In the genomic region with DNA sequence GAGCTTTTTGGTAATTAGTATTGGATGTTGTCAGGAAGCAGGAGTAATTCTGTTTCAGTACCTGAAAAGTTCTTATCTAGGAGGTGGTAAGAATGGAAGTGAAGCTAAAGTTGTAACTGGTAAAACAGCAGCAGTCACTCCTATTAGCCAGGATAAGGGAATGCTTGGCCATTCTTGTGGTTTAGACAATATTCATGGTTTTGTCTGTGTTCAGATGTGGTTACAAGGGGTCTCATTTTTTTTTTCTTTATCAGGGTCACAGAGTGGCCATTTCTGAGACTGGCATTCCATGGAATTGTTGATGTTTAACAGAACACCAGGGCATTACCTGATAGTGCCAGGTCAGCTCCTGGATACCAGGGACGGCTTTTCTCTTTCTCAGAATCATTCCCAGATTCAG, we compare ENCODE assay signal across 15 cellular contexts. TPM values are rescaled to one million over a fixed set of nuclear protein-coding genes. Genes with fewer than 3 reads are reported as not detected.
DNase-seq lines count a peak whose midpoint lies in the region; ATAC-seq and TF ChIP-seq lines count a peak whose summit lies in the region.
"Had no signal": no experiment of that assay in that cellular context is flagged by ENCODE, and none has a peak within 500 bp of the region (broad histone marks: within the 10 kb centered on the region; RNA-seq: fewer than 3 reads in every experiment).

No MANE protein-coding gene starts in this region.

- peaks cover 0 to 1% of the 10 kb centered on the region in 2 donors for H3K9me3 Mint-ChIP-seq in activated T-cell treated with anti-CD3 and anti-CD28 coated beads, Interleukin-2, amount 50 U/mL, for 72 hours
- H3K9me3 Mint-ChIP-seq in central memory CD8-positive, alpha-beta T cell = no peaks in the 10 kb centered on the region
- peaks cover 7% of the 10 kb centered on the region for H3K9me3 Mint-ChIP-seq in stimulated activated memory B cell treated with anti-CD40 and anti-IgM and Interleukin-4, amounts not matched to agents 10 μg/mL and 1 μg/mL and 100 μg/mL, for 72 hours
- H3K9me3 Mint-ChIP-seq in glutamatergic neuron (ENCODE audit: unreplicated experiment) (peaks cover 3% of the 10 kb centered on the region), progenitor cell of endocrine pancreas (ENCODE audit: low read depth) (no peaks in the 10 kb centered on the region)

- H3K4me1 Mint-ChIP-seq in activated T-cell treated with anti-CD3 and anti-CD28 coated beads, Interleukin-2, amount 50 U/mL, for 72 hours (ENCODE audit: low read depth) = peaks cover 21% of the 10 kb centered on the region
- H3K4me1 Mint-ChIP-seq in central memory CD8-positive, alpha-beta T cell = peaks cover 23% of the 10 kb centered on the region
- H3K4me1 Mint-ChIP-seq in stimulated activated memory B cell treated with anti-CD40 and anti-IgM and Interleukin-4, amounts not matched to agents 10 μg/mL and 1 μg/mL and 100 μg/mL, for 72 hours = peaks cover 44% of the 10 kb centered on the region
- no peaks in the 10 kb centered on the region for H3K4me1 Mint-ChIP-seq in glutamatergic neuron (ENCODE audit: low read depth, unreplicated experiment)
- H3K4me1 Mint-ChIP-seq in progenitor cell of endocrine pancreas (ENCODE audit: low read depth) = peaks cover 1% of the 10 kb centered on the region

- H3K27me3 Mint-ChIP-seq in activated T-cell treated with anti-CD3 and anti-CD28 coated beads, Interleukin-2, amount 50 U/mL, for 72 hours (ENCODE audit: low read depth) = no peaks in the 10 kb centered on the region
- no peaks in the 10 kb centered on the region for H3K27me3 Mint-ChIP-seq in central memory CD8-positive, alpha-beta T cell
- H3K27me3 Mint-ChIP-seq in stimulated activated memory B cell treated with anti-CD40 and anti-IgM and Interleukin-4, amounts not matched to agents 10 μg/mL and 1 μg/mL and 100 μg/mL, for 72 hours = no peaks in the 10 kb centered on the region
- H3K27me3 Mint-ChIP-seq in glutamatergic neuron (ENCODE audit: unreplicated experiment) (no peaks in the 10 kb centered on the region), progenitor cell of endocrine pancreas (no peaks in the 10 kb centered on the region)

- peaks cover 31 to 76% of the 10 kb centered on the region in 2 donors for H3K36me3 Mint-ChIP-seq in activated T-cell treated with anti-CD3 and anti-CD28 coated beads, Interleukin-2, amount 50 U/mL, for 72 hours (ENCODE audit: insufficient read depth in 2 of 2)
- H3K36me3 Mint-ChIP-seq in central memory CD8-positive, alpha-beta T cell (ENCODE audit: insufficient read depth) = peaks cover 19% of the 10 kb centered on the region
- H3K36me3 Mint-ChIP-seq in stimulated activated memory B cell treated with anti-CD40 and anti-IgM and Interleukin-4, amounts not matched to agents 10 μg/mL and 1 μg/mL and 100 μg/mL, for 72 hours = peaks cover 79% of the 10 kb centered on the region
- H3K36me3 Mint-ChIP-seq in glutamatergic neuron (ENCODE audit: unreplicated experiment) (peaks cover 3% of the 10 kb centered on the region), progenitor cell of endocrine pancreas (ENCODE audit: insufficient read depth) (peaks cover 20% of the 10 kb centered on the region)

- ATAC-seq in activated T-cell treated with anti-CD3 and anti-CD28 coated beads, Interleukin-2, amount 50 U/mL, for 72 hours (replicated peaks in 1 of 2) = no peak
- no peak for ATAC-seq in central memory CD8-positive, alpha-beta T cell (replicated peaks; ENCODE audit: extremely low read depth, poor library complexity, severe bottlenecking)
- ATAC-seq in stimulated activated memory B cell treated with anti-CD40 and anti-IgM and Interleukin-4, amounts not matched to agents 10 μg/mL and 1 μg/mL and 100 μg/mL, for 72 hours = no peak
- ATAC-seq in GM21786 (IDR thresholded peaks at IDR 0.05; ENCODE audit: unreplicated experiment) = no peak
- ATAC-seq: left lobe of liver, Right ventricle myocardium inferior had no signal

- no peak for DNase-seq in activated T-cell treated with anti-CD3 and anti-CD28 coated beads, Interleukin-2, amount 50 U/mL, for 72 hours
- DNase-seq in activated T-cell treated with anti-CD3 and anti-CD28 coated beads for 4 hours (no peak), SW480 (ENCODE audit: low spot score) (peak; percentile 57), glutamatergic neuron (no peak), progenitor cell of endocrine pancreas (ENCODE audit: low spot score, unreplicated experiment) (no peak)
- DNase-seq in central memory CD8-positive, alpha-beta T cell (ENCODE audit: low spot score in 2 of 2) = no peak
- DNase-seq: activated CD4-positive, alpha-beta T cell treated with anti-CD3 and anti-CD28 coated beads, Interleukin-2, amount 50 U/mL, for 48 hours; activated gamma-delta T cell treated with Interleukin-2 at 50 U/mL for 16 hours; NCI-H1417; NK-92 treated with Interleukin-12 subunit alpha and Interleukin-12 subunit beta, amount 100 ng/mL, for 24 hours; T-helper 9 cell had no signal

- TF ChIP-seq CTCF in glutamatergic neuron (IDR thresholded peaks at IDR 0.05; ENCODE audit: partially characterized antibody, unreplicated experiment) (no peak), progenitor cell of endocrine pancreas (IDR thresholded peaks at IDR 0.05; ENCODE audit: unreplicated experiment) (no peak)

- H3K4me3 Mint-ChIP-seq in activated T-cell treated with anti-CD3 and anti-CD28 coated beads, Interleukin-2, amount 50 U/mL, for 72 hours = no peak overlapping the region
- no peak overlapping the region for H3K4me3 Mint-ChIP-seq in central memory CD8-positive, alpha-beta T cell
- no peak overlapping the region for H3K4me3 Mint-ChIP-seq in stimulated activated memory B cell treated with anti-CD40 and anti-IgM and Interleukin-4, amounts not matched to agents 10 μg/mL and 1 μg/mL and 100 μg/mL, for 72 hours
- H3K4me3 Mint-ChIP-seq in glutamatergic neuron (ENCODE audit: unreplicated experiment) = no peak overlapping the region
- no peak overlapping the region for H3K4me3 Mint-ChIP-seq in progenitor cell of endocrine pancreas (ENCODE audit: low read depth)

- H3K27ac Mint-ChIP-seq in activated T-cell treated with anti-CD3 and anti-CD28 coated beads, Interleukin-2, amount 50 U/mL, for 72 hours = peak overlapping the region; percentile 60
- peak overlapping the region; percentile 75 for H3K27ac Mint-ChIP-seq in central memory CD8-positive, alpha-beta T cell (ENCODE audit: low read depth)
- peak overlapping the region; percentile 95 for H3K27ac Mint-ChIP-seq in stimulated activated memory B cell treated with anti-CD40 and anti-IgM and Interleukin-4, amounts not matched to agents 10 μg/mL and 1 μg/mL and 100 μg/mL, for 72 hours
- H3K27ac Mint-ChIP-seq in glutamatergic neuron (ENCODE audit: unreplicated experiment) (no peak overlapping the region), progenitor cell of endocrine pancreas (no peak overlapping the region)

RNA-seq across cellular contexts. Expression of a gene that starts 23.8 kb away (rescaled TPM):
- total RNA-seq in activated T-cell treated with anti-CD3 and anti-CD28 coated beads, Interleukin-2, amount 50 U/mL, for 72 hours = 100 to 1,000 TPM; 284 to 353 TPM
- total RNA-seq in glutamatergic neuron (ENCODE audit: unreplicated experiment) = 71.9 TPM
- 146 and 149 TPM in 2 replicates for total RNA-seq in progenitor cell of endocrine pancreas

RNA-seq across cellular contexts. Expression of a gene that starts 24.0 kb away (rescaled TPM):
- total RNA-seq in activated T-cell treated with anti-CD3 and anti-CD28 coated beads, Interleukin-2, amount 50 U/mL, for 72 hours = 10 to 100 TPM; 36.2 to 44.8 TPM
- total RNA-seq in glutamatergic neuron (ENCODE audit: unreplicated experiment) = 19.5 TPM
- 48.8 and 50.0 TPM in 2 replicates for total RNA-seq in progenitor cell of endocrine pancreas

RNA-seq across cellular contexts. Expression of a gene that starts 56.0 kb away (rescaled TPM):
- 10 to 100 TPM; 27.6 to 30.9 TPM for total RNA-seq in activated T-cell treated with anti-CD3 and anti-CD28 coated beads, Interleukin-2, amount 50 U/mL, for 72 hours
- total RNA-seq in glutamatergic neuron (ENCODE audit: unreplicated experiment) (15.4 TPM), progenitor cell of endocrine pancreas (19.9 and 21.7 TPM in 2 replicates)

Comparison
In these comparisons a context has a peak if more than half of its experiments do, and no peak if none do; other contexts are left out.
1. H3K27ac Mint-ChIP-seq: peak in activated T-cell treated with anti-CD3 and anti-CD28 coated beads, Interleukin-2, amount 50 U/mL, for 72 hours (single experiment), central memory CD8-positive, alpha-beta T cell (single experiment) and stimulated activated memory B cell treated with anti-CD40 and anti-IgM and Interleukin-4, amounts not matched to agents 10 μg/mL and 1 μg/mL and 100 μg/mL, for 72 hours (single experiment); none in glutamatergic neuron (single experiment) and progenitor cell of endocrine pancreas (single experiment).